Comparison of ENCODE assay signal across 34 cellular contexts in genomic region chr12:53643232-53643992, GRCh38.
"Had no signal": no experiment of that assay in that cellular context is flagged by ENCODE, and none has a peak within 500 bp of the region (broad histone marks: within the 10 kb centered on the region; RNA-seq: fewer than 3 reads in every experiment).

No MANE protein-coding gene starts in this region.

- H3K4me3 ChIP-seq: MG63 had no signal

- DNase-seq: Karpas-422, Kasumi-1, MG63, MM.1S, MV-4-11, NCI-H1048, NCI-H1092, NCI-H1092 treated with DMSO at 0.1 percent for 48 hours, NCI-H1105, NCI-H1105 treated with DMSO at 0.1 percent for 48 hours, NCI-H1417, NCI-H1417 treated with DMSO at 0.1 percent for 48 hours, NCI-H1436, NCI-H1436 treated with DMSO at 0.1 percent for 48 hours, NCI-H146, NCI-H1694, NCI-H1694 treated with DMSO at 0.1 percent for 48 hours, NCI-H187, NCI-H187 treated with DMSO at 0.1 percent for 48 hours, NCI-H1930, NCI-H2029, NCI-H2029 treated with DMSO at 0.1 percent for 48 hours, NCI-H2081, NCI-H2081 treated with DMSO at 0.1 percent for 48 hours, NCI-H2107, NCI-H2171, NCI-H2171 treated with DMSO at 0.1 percent for 48 hours, NCI-H2227 treated with DMSO at 0.1 percent for 48 hours, NCI-H226, NCI-H345, NCI-H446, NCI-H446 treated with DMSO at 0.1 percent for 48 hours, NCI-H510A had no signal

- H3K36me3 ChIP-seq: MG63 had no signal

- H3K27me3 ChIP-seq: MG63 had no signal

- H3K4me2 ChIP-seq: KMS-11 had no signal

- H3K27ac ChIP-seq: KMS-11 had no signal

- H3K9me3 ChIP-seq: MG63 had no signal

- H3K9ac ChIP-seq: KMS-11 had no signal
